ENCODE assay signal across 1 cellular context in genomic region chr10:12710157-12710556, GRCh38.
TF ChIP-seq lines count a peak whose summit lies in the region.

No MANE protein-coding gene starts in this region.

TF ChIP-seq in HepG2, 621 proteins besides CTCF, POLR2A, EP300 and RAD21:
- TF ChIP-seq RFXANK (CRISPR knock-in tag; IDR thresholded peaks at IDR 0.05) (no peak), ZKSCAN1 (IDR thresholded peaks at IDR 0.05; ENCODE audit: low read length) (no peak), ZFP36L2 (CRISPR knock-in tag; IDR thresholded peaks at IDR 0.05) (no peak), ZNF280D (CRISPR knock-in tag; IDR thresholded peaks at IDR 0.05) (no peak), ZNF773 (CRISPR knock-in tag; IDR thresholded peaks at IDR 0.05; ENCODE audit: borderline replicate concordance) (no peak), NR1H2 (CRISPR knock-in tag; IDR thresholded peaks at IDR 0.05; ENCODE audit: borderline replicate concordance, low read depth) (no peak), SKI (IDR thresholded peaks at IDR 0.05; ENCODE audit: partially characterized antibody) (no peak)
